Comparison of ENCODE assay signal across 1 cellular context in genomic region chrY:2935606-2936521, GRCh38.
A peak's percentile ranks its signal among the peaks of the same experiment; 100 is the strongest.
TF ChIP-seq lines count a peak whose summit lies in the region.

No MANE protein-coding gene starts in this region.

TF ChIP-seq in HepG2, 621 proteins besides CTCF, POLR2A, EP300 and RAD21 (continued from another document and continues in another):
- TF ChIP-seq SMAD1 (CRISPR knock-in tag; IDR thresholded peaks at IDR 0.05; ENCODE audit: borderline replicate concordance, low read depth), result no peak
- TF ChIP-seq ZNF275 (CRISPR knock-in tag; IDR thresholded peaks at IDR 0.05; ENCODE audit: borderline replicate concordance), result no peak
- no peak for TF ChIP-seq KDM6A (CRISPR knock-in tag; IDR thresholded peaks at IDR 0.05; ENCODE audit: low read depth)
- no peak for TF ChIP-seq ZNF816 (CRISPR knock-in tag; IDR thresholded peaks at IDR 0.05; ENCODE audit: borderline replicate concordance)
- TF ChIP-seq NR2F2 (IDR thresholded peaks at IDR 0.05; ENCODE audit: borderline replicate concordance, low read depth), result no peak
- TF ChIP-seq KLF12 (CRISPR knock-in tag; IDR thresholded peaks at IDR 0.05; ENCODE audit: borderline replicate concordance), result no peak
- TF ChIP-seq FOXK2 (IDR thresholded peaks at IDR 0.05), result no peak
- TF ChIP-seq ETV5 (CRISPR knock-in tag; IDR thresholded peaks at IDR 0.05; ENCODE audit: borderline replicate concordance), result no peak; the same call in 1 of the 2 replicates
- no peak for TF ChIP-seq NFRKB (IDR thresholded peaks at IDR 0.05)
- no peak for TF ChIP-seq ZNF282 (IDR thresholded peaks at IDR 0.05; ENCODE audit: partially characterized antibody)
- no peak for TF ChIP-seq ATF6 (CRISPR knock-in tag; conservative IDR thresholded peaks at IDR 0.05)
- TF ChIP-seq ZBTB1 (CRISPR knock-in tag; IDR thresholded peaks at IDR 0.05; ENCODE audit: borderline replicate concordance), result no peak
- TF ChIP-seq SAFB2 (CRISPR knock-in tag; IDR thresholded peaks at IDR 0.05; ENCODE audit: borderline replicate concordance, low read depth), result no peak
- TF ChIP-seq ZNF589 (CRISPR knock-in tag; conservative IDR thresholded peaks at IDR 0.05), result no peak
- no peak for TF ChIP-seq ZBTB7A (CRISPR knock-in tag; IDR thresholded peaks at IDR 0.05)
- no peak for TF ChIP-seq REST (IDR thresholded peaks at IDR 0.05; ENCODE audit: borderline replicate concordance in 1 of 2, low read depth in 1 of 2, low read length in 2 of 2)
- no peak for TF ChIP-seq MYNN (CRISPR knock-in tag; IDR thresholded peaks at IDR 0.05; ENCODE audit: low read depth)
- no peak for TF ChIP-seq ATM (IDR thresholded peaks at IDR 0.05; ENCODE audit: borderline replicate concordance)
- TF ChIP-seq GLMP (CRISPR knock-in tag; IDR thresholded peaks at IDR 0.05; ENCODE audit: borderline replicate concordance), result no peak
- TF ChIP-seq ZNF775 (CRISPR knock-in tag; IDR thresholded peaks at IDR 0.05; ENCODE audit: borderline replicate concordance), result no peak
- no peak for TF ChIP-seq ZKSCAN1 (IDR thresholded peaks at IDR 0.05; ENCODE audit: low read length)
- no peak for TF ChIP-seq SOX13 (IDR thresholded peaks at IDR 0.05)
- TF ChIP-seq SOX13 (CRISPR knock-in tag; conservative IDR thresholded peaks at IDR 0.05 in 1 of 2, IDR thresholded peaks at IDR 0.05 in 1 of 2), result peak in 1 of 2 experiments; percentile 33; a peak in 2 of 4 replicates
- no peak for TF ChIP-seq NFE2 (CRISPR knock-in tag; IDR thresholded peaks at IDR 0.05)
- TF ChIP-seq ZMYM3 (CRISPR knock-in tag; IDR thresholded peaks at IDR 0.05), result 0 out of 2 replicates have a peak, but pooled peaks have one; percentile 11
- TF ChIP-seq ZNF644 (CRISPR knock-in tag; IDR thresholded peaks at IDR 0.05; ENCODE audit: low read depth), result peak; percentile 48; the same call in 1 of the 2 replicates
- no peak for TF ChIP-seq ZBTB4 (CRISPR knock-in tag; IDR thresholded peaks at IDR 0.05; ENCODE audit: borderline replicate concordance)
- TF ChIP-seq ZBTB46 (CRISPR knock-in tag; IDR thresholded peaks at IDR 0.05; ENCODE audit: borderline replicate concordance), result no peak
- no peak for TF ChIP-seq IRF1 (CRISPR knock-in tag; IDR thresholded peaks at IDR 0.05; ENCODE audit: low read depth)
- no peak for TF ChIP-seq HOXA5 (CRISPR knock-in tag; IDR thresholded peaks at IDR 0.05)
- TF ChIP-seq SAP130 (CRISPR knock-in tag; IDR thresholded peaks at IDR 0.05; ENCODE audit: low read depth), result peak; percentile 55; the same call in 1 of the 2 replicates
- no peak for TF ChIP-seq ADNP (CRISPR knock-in tag; IDR thresholded peaks at IDR 0.05)
- no peak for TF ChIP-seq DBP (CRISPR knock-in tag; IDR thresholded peaks at IDR 0.05; ENCODE audit: not compliant biosample characterization)
- TF ChIP-seq ZNF572 (CRISPR knock-in tag; IDR thresholded peaks at IDR 0.05), result no peak
- no peak for TF ChIP-seq BCLAF1 (IDR thresholded peaks at IDR 0.05)
- TF ChIP-seq ZNF567 (CRISPR knock-in tag; IDR thresholded peaks at IDR 0.05; ENCODE audit: borderline replicate concordance), result no peak
- TF ChIP-seq NFIB (CRISPR knock-in tag; IDR thresholded peaks at IDR 0.05; ENCODE audit: borderline replicate concordance), result no peak
- no peak for TF ChIP-seq ZNF556 (CRISPR knock-in tag; IDR thresholded peaks at IDR 0.05; ENCODE audit: borderline replicate concordance)
- no peak for TF ChIP-seq ZNF383 (CRISPR knock-in tag; IDR thresholded peaks at IDR 0.05; ENCODE audit: borderline replicate concordance)
- no peak for TF ChIP-seq ZNF720 (CRISPR knock-in tag; IDR thresholded peaks at IDR 0.05)
- TF ChIP-seq ZNF251 (CRISPR knock-in tag; IDR thresholded peaks at IDR 0.05), result no peak
- no peak for TF ChIP-seq UBTF (CRISPR knock-in tag; IDR thresholded peaks at IDR 0.05)
- TF ChIP-seq PAX8 (CRISPR knock-in tag; IDR thresholded peaks at IDR 0.05; ENCODE audit: borderline replicate concordance), result no peak
- TF ChIP-seq TMF1 (CRISPR knock-in tag; IDR thresholded peaks at IDR 0.05; ENCODE audit: low read depth), result no peak
